In genomic region chr1:87331319-87332269, GRCh38 we compare ENCODE assay signal across 8 cellular contexts. TPM values are rescaled to one million over a fixed set of nuclear protein-coding genes. Genes with fewer than 3 reads are reported as not detected.
DNase-seq lines count a peak whose midpoint lies in the region; ATAC-seq, FAIRE-seq and TF ChIP-seq lines count a peak whose summit lies in the region.

No MANE protein-coding gene starts in this region.

- ATAC-seq in DND-41 (ENCODE audit: insufficient read depth, low read depth), result peak; percentile 53
- ATAC-seq in GM18519 (IDR thresholded peaks at IDR 0.05; ENCODE audit: low FRiP score, unreplicated experiment), result no peak

- under 1% methylated on average over 67 of the region's 67 CpGs for WGBS in liver

- H3K4me1 ChIP-seq in DND-41 (ENCODE audit: insufficient read depth, low read length) (peaks cover 40% of the 10 kb centered on the region), liver (ENCODE audit: control insufficient read depth in 4 of 4, insufficient read depth in 4 of 4, low read length in 3 of 4) (peaks cover 3 to 49% (median 35%) of the 10 kb centered on the region in 4 donors)

- H2AFZ ChIP-seq in DND-41 (ENCODE audit: low read depth, low read length), result peak overlapping the region; percentile 65; the same call in 1 of the 2 replicates

- peak; percentile 82 for DNase-seq in DND-41
- peak; percentile 62 for DNase-seq in H54 (ENCODE audit: insufficient read length, low spot score)
- DNase-seq in NCI-H226, result peak; percentile 71
- DNase-seq in activated CD4-positive, alpha-beta T cell treated with anti-CD3 and anti-CD28 coated beads, Interleukin-2, amount 50 U/mL, for 24 hours (ENCODE audit: low read depth in 1 of 2, low spot score in 1 of 2), result peak; percentile 8 to 32
- peak; percentile 93 for DNase-seq in ecto neural progenitor cell (ENCODE audit: low spot score)
- DNase-seq in stimulated activated CD4-positive, alpha-beta T cell treated with anti-CD3 and anti-CD28 coated beads, Interleukin-4, amount 100 ng/mL, for 4 hours, result peak; percentile 44 to 60

- H3K36me3 ChIP-seq in DND-41 (ENCODE audit: insufficient read depth, low read length) (peaks cover 16% of the 10 kb centered on the region), liver (ENCODE audit: control insufficient read depth in 4 of 4, insufficient read depth in 3 of 4, low read depth in 1 of 4, low read length in 3 of 4) (no peaks in the 10 kb centered on the region)

- peak; percentile 58 for FAIRE-seq in H54 (lab: Jason Lieb, UNC)

- H3K27ac ChIP-seq in DND-41 (ENCODE audit: low read length) (peak overlapping the region; percentile 59), liver (ENCODE audit: low read depth in 1 of 2, low read length in 2 of 2) (peak overlapping the region; percentile 76 to 78)

- H4K20me1 ChIP-seq in DND-41 (ENCODE audit: insufficient read depth, low read length), result peaks cover 26% of the 10 kb centered on the region

- no peak for TF ChIP-seq POLR2A in H54 (IDR thresholded peaks at IDR 0.05; ENCODE audit: low read depth, low read length)

- peak; percentile 29 for TF ChIP-seq CTCF in DND-41 (IDR thresholded peaks at IDR 0.05; ENCODE audit: borderline replicate concordance, extremely low read depth, low read length, poor library complexity, severe bottlenecking)
- no peak for TF ChIP-seq CTCF in liver (IDR thresholded peaks at IDR 0.05; ENCODE audit: low read depth, low read length, missing input control)

- H3K4me3 ChIP-seq in DND-41 (ENCODE audit: low read depth in 1 of 2, low read length in 2 of 2) (peak overlapping the region; percentile 41 to 76; a peak in 3 of 4 replicates), liver (ENCODE audit: low read depth in 1 of 3, low read length in 3 of 3) (peak overlapping the region; percentile 74 to 87 (median 86))

- peaks cover 36% of the 10 kb centered on the region for H3K79me2 ChIP-seq in DND-41 (ENCODE audit: insufficient read depth, low read length)

- H3K9ac ChIP-seq in DND-41 (ENCODE audit: low read depth, low read length) (peak overlapping the region; percentile 77), liver (ENCODE audit: low read depth in 1 of 2, low read length in 2 of 2) (peak overlapping the region; percentile 58 to 70)

- H3K27me3 ChIP-seq in DND-41 (ENCODE audit: insufficient read depth, low read length, poor library complexity) (peaks cover 20% of the 10 kb centered on the region), liver (ENCODE audit: control insufficient read depth in 4 of 4, insufficient read depth in 4 of 4, low read length in 3 of 4) (no peaks in the 10 kb centered on the region)

- TF ChIP-seq RAD21 in liver (IDR thresholded peaks at IDR 0.05), result peak in 1 of 2 donors; percentile 12

- no peaks in the 10 kb centered on the region for H3K9me3 ChIP-seq in DND-41 (ENCODE audit: insufficient read depth, low read length, severe bottlenecking)
- no peaks in the 10 kb centered on the region for H3K9me3 ChIP-seq in liver (ENCODE audit: control insufficient read depth in 4 of 4, low read length in 3 of 4)

- H3K4me2 ChIP-seq in DND-41 (ENCODE audit: insufficient read depth, low read length), result peak overlapping the region; percentile 98

TF ChIP-seq in liver, 16 proteins besides CTCF, POLR2A, EP300 and RAD21:
- TF ChIP-seq REST (IDR thresholded peaks at IDR 0.05), result no peak
- TF ChIP-seq TAF1 (conservative IDR thresholded peaks at IDR 0.05), result peak; percentile 26
- peak in 1 of 2 donors; percentile 9 for TF ChIP-seq HNF4A (conservative IDR thresholded peaks at IDR 0.05)
- peak; percentile 33 for TF ChIP-seq YY1 (IDR thresholded peaks at IDR 0.05)

RNA-seq across cellular contexts. Expression of gene LMO4, which starts 2.9 kb away (rescaled TPM):
- total RNA-seq in liver, result 10 to 100 TPM; 17.5 to 23.2 TPM
- 10 to 100 TPM; 16.8 to 18.1 TPM for polyA plus RNA-seq in liver

Comparison
In these comparisons a context has a peak if more than half of its experiments do, and no peak if none do; other contexts are left out.
1. DNase-seq: peak in every context shown above with its lines; median percentile 93 in ecto neural progenitor cell; 82 in DND-41; 71 in NCI-H226; 62 in H54; 52 in stimulated activated CD4-positive, alpha-beta T cell treated with anti-CD3 and anti-CD28 coated beads, Interleukin-4, amount 100 ng/mL, for 4 hours; 20 in activated CD4-positive, alpha-beta T cell treated with anti-CD3 and anti-CD28 coated beads, Interleukin-2, amount 50 U/mL, for 24 hours.